ENCODE assay signal across 31 cellular contexts in genomic region chr1:180489313-180489712, GRCh38.
"Had no signal": no experiment of that assay in that cellular context is flagged by ENCODE, and none has a peak within 500 bp of the region (broad histone marks: within the 10 kb centered on the region; RNA-seq: fewer than 3 reads in every experiment).

No MANE protein-coding gene starts in this region.

- H3K4me2 ChIP-seq: hepatocyte had no signal

- H3K9me3 Mint-ChIP-seq: activated B cell treated with CpG ODN at 0.5 μM for 24 hours; activated CD8-positive, alpha-beta T cell treated with anti-CD3 and anti-CD28 coated beads for 36 hours; activated naive CD4-positive, alpha-beta T cell treated with anti-CD3 and anti-CD28 coated beads for 36 hours; activated naive CD4-positive, alpha-beta T cell treated with anti-CD3 and anti-CD28 coated beads, Interleukin-2, amount 50 U/mL, for 24 hours; activated naive CD8-positive, alpha-beta T cell treated with anti-CD3 and anti-CD28 coated beads for 36 hours; activated naive CD8-positive, alpha-beta T cell treated with anti-CD3 and anti-CD28 coated beads, Interleukin-2, amount 50 U/mL, for 24 hours; activated T-helper 1 cell treated with anti-CD3 and anti-CD28 coated beads, Interleukin-12 subunit alpha, Interleukin-12 subunit beta, Interleukin-2, Interleukin-4 antibody, amounts not matched to agents 30 ng/mL and 10 ng/mL and 1 ng/mL, durations not matched to agents 14 hours and 24 hours and 36 hours; activated T-helper 2 cell treated with anti-CD3 and anti-CD28 coated beads, Interferon-gamma antibody, Interleukin-2, Interleukin-4, amounts not matched to agents 10 μg/mL and 5 μg/mL and 100 μg/mL, durations not matched to agents 14 hours and 24 hours and 36 hours had no signal

- H3K27ac ChIP-seq: adrenal gland, body of pancreas, colonic mucosa, gastroesophageal sphincter, heart right ventricle, hepatocyte, VCaP had no signal

- ATAC-seq: activated CD4-positive, CD25-positive, alpha-beta regulatory T cell treated with anti-CD3 and anti-CD28 coated beads, Interleukin-2, amount 50 U/mL, for 24 hours; activated CD8-positive, alpha-beta memory T cell treated with anti-CD3 and anti-CD28 coated beads, Interleukin-2, amount 10 ng/mL, durations not matched to agents 7 days and 5 days; activated CD8-positive, alpha-beta T cell treated with anti-CD3 and anti-CD28 coated beads for 36 hours; activated naive CD8-positive, alpha-beta T cell treated with anti-CD3 and anti-CD28 coated beads, Interleukin-2, amount 50 U/mL, for 24 hours; body of pancreas; esophagus mucosa; gastroesophageal sphincter; heart right ventricle had no signal

- H3K9me3 ChIP-seq: adrenal gland, body of pancreas, colonic mucosa, gastroesophageal sphincter, heart right ventricle had no signal

- H3K27me3 Mint-ChIP-seq: activated B cell treated with CpG ODN at 0.5 μM for 24 hours; activated CD8-positive, alpha-beta memory T cell treated with anti-CD3 and anti-CD28 coated beads, Interleukin-2, amount 10 ng/mL, durations not matched to agents 7 days and 5 days; activated CD8-positive, alpha-beta T cell treated with anti-CD3 and anti-CD28 coated beads for 36 hours; activated naive CD4-positive, alpha-beta T cell treated with anti-CD3 and anti-CD28 coated beads, Interleukin-2, amount 50 U/mL, for 24 hours; activated naive CD8-positive, alpha-beta T cell treated with anti-CD3 and anti-CD28 coated beads for 36 hours; activated naive CD8-positive, alpha-beta T cell treated with anti-CD3 and anti-CD28 coated beads, Interleukin-2, amount 50 U/mL, for 24 hours had no signal

- DNase-seq: activated B cell treated with CpG ODN at 0.5 μM for 24 hours; activated CD4-positive, alpha-beta T cell treated with anti-CD3 and anti-CD28 coated beads for 48 hours; activated CD4-positive, alpha-beta T cell treated with anti-CD3 and anti-CD28 coated beads, Interleukin-2, amount 50 U/mL, for 1 hour; activated CD4-positive, alpha-beta T cell treated with anti-CD3 and anti-CD28 coated beads, Interleukin-2, amount 50 U/mL, for 48 hours; activated CD8-positive, alpha-beta memory T cell treated with anti-CD3 and anti-CD28 coated beads, Interleukin-2, amount 10 ng/mL, durations not matched to agents 7 days and 5 days; activated CD8-positive, alpha-beta memory T cell treated with anti-CD3 and anti-CD28 coated beads, Interleukin-2, amount 50 U/mL, for 4 hours; activated CD8-positive, alpha-beta T cell treated with anti-CD3 and anti-CD28 coated beads for 36 hours; activated effector memory CD4-positive, alpha-beta T cell treated with anti-CD3 and anti-CD28 coated beads, Interleukin-2, amount 50 U/mL, for 16 hours; activated naive CD4-positive, alpha-beta T cell treated with anti-CD3 and anti-CD28 coated beads for 36 hours; activated naive CD8-positive, alpha-beta T cell treated with anti-CD3 and anti-CD28 coated beads for 36 hours; activated naive CD8-positive, alpha-beta T cell treated with anti-CD3 and anti-CD28 coated beads, Interleukin-2, amount 50 U/mL, for 24 hours; activated T-cell treated with anti-CD3 and anti-CD28 coated beads, Interleukin-2, amount 50 U/mL, for 1 hour; activated T-cell treated with anti-CD3 and anti-CD28 coated beads, Interleukin-2, amount 50 U/mL, for 48 hours; adrenal gland; amygdala; aorta; body of pancreas; caudate nucleus; colonic mucosa; effector CD8-positive, alpha-beta T cell; foreskin fibroblast; heart right ventricle; T-helper 2 cell had no signal

- H3K4me1 ChIP-seq: adrenal gland, body of pancreas, colonic mucosa, gastroesophageal sphincter, heart right ventricle had no signal

- H3K27me3 ChIP-seq: adrenal gland, body of pancreas, colonic mucosa, gastroesophageal sphincter, heart right ventricle, hepatocyte had no signal

- H3K4me3 ChIP-seq: adrenal gland, body of pancreas, colonic mucosa, gastroesophageal sphincter, heart right ventricle, hepatocyte had no signal

- H2AFZ ChIP-seq: hepatocyte had no signal

- H3K27ac Mint-ChIP-seq: activated B cell treated with CpG ODN at 0.5 μM for 24 hours; activated CD8-positive, alpha-beta memory T cell treated with anti-CD3 and anti-CD28 coated beads, Interleukin-2, amount 10 ng/mL, durations not matched to agents 7 days and 5 days; activated CD8-positive, alpha-beta T cell treated with anti-CD3 and anti-CD28 coated beads for 36 hours; activated naive CD4-positive, alpha-beta T cell treated with anti-CD3 and anti-CD28 coated beads for 36 hours; activated naive CD4-positive, alpha-beta T cell treated with anti-CD3 and anti-CD28 coated beads, Interleukin-2, amount 50 U/mL, for 24 hours; activated naive CD8-positive, alpha-beta T cell treated with anti-CD3 and anti-CD28 coated beads for 36 hours; activated naive CD8-positive, alpha-beta T cell treated with anti-CD3 and anti-CD28 coated beads, Interleukin-2, amount 50 U/mL, for 24 hours; activated T-helper 1 cell treated with anti-CD3 and anti-CD28 coated beads, Interleukin-12 subunit alpha, Interleukin-12 subunit beta, Interleukin-2, Interleukin-4 antibody, amounts not matched to agents 30 ng/mL and 10 ng/mL and 1 ng/mL, durations not matched to agents 14 hours and 24 hours and 36 hours; activated T-helper 2 cell treated with anti-CD3 and anti-CD28 coated beads, Interferon-gamma antibody, Interleukin-2, Interleukin-4, amounts not matched to agents 10 μg/mL and 5 μg/mL and 100 μg/mL, durations not matched to agents 14 hours and 24 hours and 36 hours had no signal

- H3K4me3 Mint-ChIP-seq: activated B cell treated with CpG ODN at 0.5 μM for 24 hours; activated CD8-positive, alpha-beta memory T cell treated with anti-CD3 and anti-CD28 coated beads, Interleukin-2, amount 10 ng/mL, durations not matched to agents 7 days and 5 days; activated CD8-positive, alpha-beta T cell treated with anti-CD3 and anti-CD28 coated beads for 36 hours; activated naive CD4-positive, alpha-beta T cell treated with anti-CD3 and anti-CD28 coated beads for 36 hours; activated naive CD4-positive, alpha-beta T cell treated with anti-CD3 and anti-CD28 coated beads, Interleukin-2, amount 50 U/mL, for 24 hours; activated naive CD8-positive, alpha-beta T cell treated with anti-CD3 and anti-CD28 coated beads for 36 hours; activated naive CD8-positive, alpha-beta T cell treated with anti-CD3 and anti-CD28 coated beads, Interleukin-2, amount 50 U/mL, for 24 hours; activated T-helper 1 cell treated with anti-CD3 and anti-CD28 coated beads, Interleukin-12 subunit alpha, Interleukin-12 subunit beta, Interleukin-2, Interleukin-4 antibody, amounts not matched to agents 30 ng/mL and 10 ng/mL and 1 ng/mL, durations not matched to agents 14 hours and 24 hours and 36 hours had no signal
